8 cellular contexts compared by ENCODE assay signal in the genomic region with DNA sequence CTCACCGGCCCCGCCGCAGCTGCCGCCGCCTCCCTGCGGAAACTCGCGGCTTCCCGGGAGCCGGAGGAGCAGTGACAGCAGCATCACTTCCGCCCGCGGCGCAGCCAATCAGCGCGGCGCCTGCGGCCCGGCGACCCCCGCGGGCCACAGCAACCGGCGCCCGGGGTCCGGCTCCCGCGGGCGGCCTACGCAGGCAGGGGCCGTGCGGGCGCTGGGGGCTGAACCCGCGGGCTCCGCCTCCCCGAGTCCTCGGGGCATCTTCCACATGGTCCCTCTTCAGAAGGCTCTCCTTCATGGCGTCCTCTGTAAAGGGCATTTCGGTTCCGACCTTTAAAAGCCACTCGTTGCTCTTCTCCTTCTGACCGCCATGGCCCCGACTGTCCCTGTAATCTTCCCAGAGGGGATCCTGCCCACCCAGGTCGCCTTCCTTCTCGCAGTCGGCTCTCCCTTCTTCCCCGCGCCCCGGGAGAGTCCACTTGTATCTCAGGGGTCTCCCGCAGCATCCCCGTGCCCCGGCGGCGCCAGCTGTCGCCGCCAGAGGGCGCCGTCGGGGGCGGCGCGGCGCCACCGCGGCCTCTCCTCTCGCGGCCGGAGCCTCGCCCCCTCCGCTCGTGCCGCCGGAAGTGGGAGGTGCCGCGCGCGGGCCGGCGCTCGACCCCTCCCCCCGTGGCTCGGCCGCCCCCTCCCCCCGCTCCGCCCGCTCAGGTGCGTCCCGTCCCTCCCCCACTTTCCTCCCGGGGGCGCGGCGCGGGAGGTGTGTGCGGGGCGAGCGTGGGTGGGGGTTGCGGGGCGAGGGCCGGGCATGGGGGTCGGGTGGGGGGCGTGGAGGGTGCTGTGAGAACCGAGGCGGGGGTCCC. TPM values are rescaled to one million over a fixed set of nuclear protein-coding genes. Genes with fewer than 3 reads are reported as not detected.
DNase-seq lines count a peak whose midpoint lies in the region; ATAC-seq, FAIRE-seq and TF ChIP-seq lines count a peak whose summit lies in the region.

A gene with protein sequence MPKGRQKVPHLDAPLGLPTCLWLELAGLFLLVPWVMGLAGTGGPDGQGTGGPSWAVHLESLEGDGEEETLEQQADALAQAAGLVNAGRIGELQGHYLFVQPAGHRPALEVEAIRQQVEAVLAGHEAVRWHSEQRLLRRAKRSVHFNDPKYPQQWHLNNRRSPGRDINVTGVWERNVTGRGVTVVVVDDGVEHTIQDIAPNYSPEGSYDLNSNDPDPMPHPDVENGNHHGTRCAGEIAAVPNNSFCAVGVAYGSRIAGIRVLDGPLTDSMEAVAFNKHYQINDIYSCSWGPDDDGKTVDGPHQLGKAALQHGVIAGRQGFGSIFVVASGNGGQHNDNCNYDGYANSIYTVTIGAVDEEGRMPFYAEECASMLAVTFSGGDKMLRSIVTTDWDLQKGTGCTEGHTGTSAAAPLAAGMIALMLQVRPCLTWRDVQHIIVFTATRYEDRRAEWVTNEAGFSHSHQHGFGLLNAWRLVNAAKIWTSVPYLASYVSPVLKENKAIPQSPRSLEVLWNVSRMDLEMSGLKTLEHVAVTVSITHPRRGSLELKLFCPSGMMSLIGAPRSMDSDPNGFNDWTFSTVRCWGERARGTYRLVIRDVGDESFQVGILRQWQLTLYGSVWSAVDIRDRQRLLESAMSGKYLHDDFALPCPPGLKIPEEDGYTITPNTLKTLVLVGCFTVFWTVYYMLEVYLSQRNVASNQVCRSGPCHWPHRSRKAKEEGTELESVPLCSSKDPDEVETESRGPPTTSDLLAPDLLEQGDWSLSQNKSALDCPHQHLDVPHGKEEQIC (minus strand): TSS at position 52 of the 857 bp plus-strand sequence. CDS start 2,229 bp downstream, outside the sequence.
A gene (plus strand): TSS at position 650 of the 857 bp plus-strand sequence. CDS start 1,602 bp downstream, outside the sequence.

- H3K4me2 ChIP-seq in Loucy (ENCODE audit: low read depth, low read length, poor library complexity, severe bottlenecking) = peak within 1 kb of the TSS; percentile 96

- H3K27me3 Mint-ChIP-seq in activated naive CD8-positive, alpha-beta T cell treated with anti-CD3 and anti-CD28 coated beads for 36 hours = no peaks in the 10 kb centered on the region

- DNase-seq in GOT3 (lab: John Stamatoyannopoulos, UW) (peak; percentile 36), SKM-1 treated with dmso at 0.1 percent for 144 hours (lab: John Stamatoyannopoulos, UW; ENCODE audit: unreplicated experiment) (peak; percentile 67), head of caudate nucleus (peak; percentile 52 to 93 (median 87)), pancreas (peak; percentile 74 to 91 (median 86)), tibial artery (peak; percentile 67 to 88)
- DNase-seq in activated naive CD8-positive, alpha-beta T cell treated with anti-CD3 and anti-CD28 coated beads for 36 hours = peak; percentile 84

- no peak for FAIRE-seq in pancreas (lab: Jason Lieb, UNC)

- H3K9me3 Mint-ChIP-seq in activated naive CD8-positive, alpha-beta T cell treated with anti-CD3 and anti-CD28 coated beads for 36 hours = no peaks in the 10 kb centered on the region

- no peaks in the 10 kb centered on the region for H3K27me3 ChIP-seq in Loucy (ENCODE audit: insufficient read depth, low read length, poor library complexity, severe bottlenecking)
- H3K27me3 ChIP-seq in pancreas = no peaks in the 10 kb centered on the region
- no peaks in the 10 kb centered on the region for H3K27me3 ChIP-seq in tibial artery

- no peaks in the 10 kb centered on the region for H3K9me2 ChIP-seq in Loucy (replicated peaks; ENCODE audit: low read depth, low read length)

- no peaks in the 10 kb centered on the region for H4K20me1 ChIP-seq in Loucy (ENCODE audit: insufficient read depth, low read length, poor library complexity, severe bottlenecking)

- intact Hi-C loops in head of caudate nucleus (cut with DNase I) (loop anchor here (2.0 to 5.0 kb wide), 2 partner anchors 85 to 445 kb away; a partner anchor contains a TSS), pancreas (cut with DNase I) (loop anchor here in 2 of 3 donors (5.0 to 10.0 kb wide), 2 partner anchors 83 to 85 kb away; a partner anchor contains a TSS), tibial artery (cut with DNase I; ENCODE audit: low total_unique reads) (loop anchor here (5.0 to 10.0 kb wide), 4 partner anchors 40 to 447 kb away; a partner anchor contains a TSS)

- peaks cover 39% of the 10 kb centered on the region for H3K4me1 Mint-ChIP-seq in activated naive CD8-positive, alpha-beta T cell treated with anti-CD3 and anti-CD28 coated beads for 36 hours

- H3K4me1 ChIP-seq in ES-I3 (ENCODE audit: insufficient read depth, low read length) (0 out of 2 replicates have a peak, but pooled peaks cover 2% of the 10 kb centered on the region), Loucy (ENCODE audit: insufficient read depth, low read length, poor library complexity, severe bottlenecking) (peaks cover 29% of the 10 kb centered on the region), pancreas (peaks cover 9 to 21% (median 13%) of the 10 kb centered on the region in 3 donors), tibial artery (peaks cover 0 to 32% (median 26%) of the 10 kb centered on the region in 4 donors)

- H2AFZ ChIP-seq in Loucy (ENCODE audit: low read length) = peak within 1 kb of the TSS; percentile 99

- H3K27ac ChIP-seq in pancreas (peak within 1 kb of the TSS; percentile 69 to 92 (median 86)), tibial artery (peak within 1 kb of the TSS; percentile 86 to 94)

- peak; percentile 75 for TF ChIP-seq CTCF in Loucy (conservative IDR thresholded peaks at IDR 0.05; ENCODE audit: low read length)
- peak; percentile 87 to 96 (median 89) for TF ChIP-seq CTCF in pancreas (IDR thresholded peaks at IDR 0.05)
- TF ChIP-seq CTCF in tibial artery (IDR thresholded peaks at IDR 0.05) = peak; percentile 83 to 97

- peaks cover 33% of the 10 kb centered on the region for H3K36me3 Mint-ChIP-seq in activated naive CD8-positive, alpha-beta T cell treated with anti-CD3 and anti-CD28 coated beads for 36 hours

- peak within 1 kb of the TSS; percentile 99 for H3K4me3 Mint-ChIP-seq in activated naive CD8-positive, alpha-beta T cell treated with anti-CD3 and anti-CD28 coated beads for 36 hours

- H3K9ac ChIP-seq in ES-I3 (ENCODE audit: low read depth, low read length) (peak within 1 kb of the TSS; percentile 92), Loucy (ENCODE audit: low read depth, low read length, poor library complexity, severe bottlenecking) (peak within 1 kb of the TSS; percentile 92)

- peak; percentile 89 to 92 (median 92) for ATAC-seq in pancreas

- H3K79me2 ChIP-seq in Loucy (ENCODE audit: insufficient read depth, low read length) = peaks cover 42% of the 10 kb centered on the region

- no peaks in the 10 kb centered on the region for H3K9me3 ChIP-seq in ES-I3 (ENCODE audit: control insufficient read depth, insufficient read depth, low read length)
- H3K9me3 ChIP-seq in Loucy (ENCODE audit: insufficient read depth, low read depth, low read length) = no peaks in the 10 kb centered on the region
- H3K9me3 ChIP-seq in pancreas = no peaks in the 10 kb centered on the region
- no peaks in the 10 kb centered on the region for H3K9me3 ChIP-seq in tibial artery

- H3K27ac Mint-ChIP-seq in activated naive CD8-positive, alpha-beta T cell treated with anti-CD3 and anti-CD28 coated beads for 36 hours = peak within 1 kb of the TSS; percentile 99

- H3F3A ChIP-seq in Loucy (ENCODE audit: low read depth) = no peaks in the 10 kb centered on the region

- no peaks in the 10 kb centered on the region for H3K36me3 ChIP-seq in ES-I3 (ENCODE audit: insufficient read depth, low read length)
- H3K36me3 ChIP-seq in Loucy (ENCODE audit: insufficient read depth, low read length) = peaks cover 8% of the 10 kb centered on the region; the same call in 1 of the 2 replicates
- peaks cover 5 to 12% (median 10%) of the 10 kb centered on the region in 3 donors for H3K36me3 ChIP-seq in pancreas
- peaks cover 13 to 30% (median 27%) of the 10 kb centered on the region in 3 donors for H3K36me3 ChIP-seq in tibial artery

- H3K4me3 ChIP-seq in Loucy (ENCODE audit: low read length, poor library complexity, severe bottlenecking) (peak within 1 kb of the TSS; percentile 97), pancreas (peak within 1 kb of the TSS; percentile 81 to 94 (median 90)), tibial artery (peak within 1 kb of the TSS; percentile 66 to 83)

- WGBS in pancreas, 2 donors = 0 to 1% methylated on average over 62 to 103 of the region's 104 CpGs

RNA-seq across cellular contexts. Expression of the first gene that starts in this region (rescaled TPM):
- total RNA-seq in activated naive CD8-positive, alpha-beta T cell treated with anti-CD3 and anti-CD28 coated beads for 36 hours = 10 to 100 TPM; 85.0 to 85.9 TPM
- total RNA-seq in pancreas = 10 to 100 TPM; 20.3 to 36.5 (median 27.3) TPM
- 10 to 100 TPM; 27.2 to 44.2 TPM for polyA plus RNA-seq in pancreas

RNA-seq across cellular contexts. Expression of the second gene that starts in this region (rescaled TPM):
- total RNA-seq in activated naive CD8-positive, alpha-beta T cell treated with anti-CD3 and anti-CD28 coated beads for 36 hours = 10 to 100 TPM; 16.6 to 17.3 TPM
- total RNA-seq in pancreas = 10 to 100 TPM; 14.0 to 23.8 (median 20.8) TPM
- polyA plus RNA-seq in pancreas = 10 to 100 TPM; 15.7 to 17.8 TPM

Comparison
In these comparisons a context has a peak if more than half of its experiments do, and no peak if none do; other contexts are left out.
1. Peak in every context shown above with its lines: DNase-seq, ATAC-seq, H3K4me3 ChIP-seq and H3K27ac ChIP-seq.
2. DNase-seq: peak in every context shown above with its lines; median percentile 87 in head of caudate nucleus; 86 in pancreas; 84 in activated naive CD8-positive, alpha-beta T cell treated with anti-CD3 and anti-CD28 coated beads for 36 hours; 78 in tibial artery; 67 in SKM-1 treated with dmso at 0.1 percent for 144 hours; 36 in GOT3.